In the genomic region with DNA sequence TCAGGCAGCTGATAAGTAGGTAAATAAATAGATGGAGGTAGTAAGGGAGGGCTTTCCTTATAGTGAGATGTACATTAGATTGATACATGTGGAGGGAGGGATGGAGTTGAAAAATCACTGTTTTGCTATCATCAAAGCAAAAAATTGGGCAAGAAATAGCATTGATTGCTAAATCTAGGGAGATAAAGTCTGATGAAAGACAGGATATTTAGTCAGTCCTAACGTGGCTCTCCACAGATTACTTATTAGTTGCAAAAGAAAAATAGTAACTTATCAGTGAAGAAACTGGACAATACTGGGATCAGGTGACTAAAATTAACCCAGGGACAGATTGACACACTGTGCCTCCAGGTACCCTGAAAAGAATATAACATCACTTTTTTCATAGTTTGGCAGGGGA, we compare ENCODE assay signal across 3 cellular contexts.
TF ChIP-seq lines count a peak whose summit lies in the region.

No MANE protein-coding gene starts in this region.

TF ChIP-seq in A549, 52 proteins besides CTCF, POLR2A, EP300 and RAD21:
- 0 out of 2 replicates have a peak, but pooled peaks have one; percentile 5 for TF ChIP-seq JUNB (IDR thresholded peaks at IDR 0.05)
- TF ChIP-seq, protein P1, sequence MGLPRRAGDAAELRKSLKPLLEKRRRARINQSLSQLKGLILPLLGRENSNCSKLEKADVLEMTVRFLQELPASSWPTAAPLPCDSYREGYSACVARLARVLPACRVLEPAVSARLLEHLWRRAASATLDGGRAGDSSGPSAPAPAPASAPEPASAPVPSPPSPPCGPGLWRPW (IDR thresholded peaks at IDR 0.05) = peak; percentile 95
- TF ChIP-seq, protein P2, sequence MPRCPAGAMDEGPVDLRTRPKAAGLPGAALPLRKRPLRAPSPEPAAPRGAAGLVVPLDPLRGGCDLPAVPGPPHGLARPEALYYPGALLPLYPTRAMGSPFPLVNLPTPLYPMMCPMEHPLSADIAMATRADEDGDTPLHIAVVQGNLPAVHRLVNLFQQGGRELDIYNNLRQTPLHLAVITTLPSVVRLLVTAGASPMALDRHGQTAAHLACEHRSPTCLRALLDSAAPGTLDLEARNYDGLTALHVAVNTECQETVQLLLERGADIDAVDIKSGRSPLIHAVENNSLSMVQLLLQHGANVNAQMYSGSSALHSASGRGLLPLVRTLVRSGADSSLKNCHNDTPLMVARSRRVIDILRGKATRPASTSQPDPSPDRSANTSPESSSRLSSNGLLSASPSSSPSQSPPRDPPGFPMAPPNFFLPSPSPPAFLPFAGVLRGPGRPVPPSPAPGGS (IDR thresholded peaks at IDR 0.05) = peak; percentile 36; the same call in 1 of the 3 replicates
- TF ChIP-seq, protein P3, sequence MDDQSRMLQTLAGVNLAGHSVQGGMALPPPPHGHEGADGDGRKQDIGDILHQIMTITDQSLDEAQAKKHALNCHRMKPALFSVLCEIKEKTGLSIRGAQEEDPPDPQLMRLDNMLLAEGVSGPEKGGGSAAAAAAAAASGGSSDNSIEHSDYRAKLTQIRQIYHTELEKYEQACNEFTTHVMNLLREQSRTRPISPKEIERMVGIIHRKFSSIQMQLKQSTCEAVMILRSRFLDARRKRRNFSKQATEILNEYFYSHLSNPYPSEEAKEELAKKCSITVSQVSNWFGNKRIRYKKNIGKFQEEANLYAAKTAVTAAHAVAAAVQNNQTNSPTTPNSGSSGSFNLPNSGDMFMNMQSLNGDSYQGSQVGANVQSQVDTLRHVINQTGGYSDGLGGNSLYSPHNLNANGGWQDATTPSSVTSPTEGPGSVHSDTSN (IDR thresholded peaks at IDR 0.05) = no peak
- peak; percentile 82 to 97 for TF ChIP-seq CEBPB (IDR thresholded peaks at IDR 0.05)
- TF ChIP-seq RARB (CRISPR knock-in tag; IDR thresholded peaks at IDR 0.05) = no peak

TF ChIP-seq in HCT116, 20 proteins besides CTCF, POLR2A, EP300 and RAD21:
- TF ChIP-seq, protein P4, sequence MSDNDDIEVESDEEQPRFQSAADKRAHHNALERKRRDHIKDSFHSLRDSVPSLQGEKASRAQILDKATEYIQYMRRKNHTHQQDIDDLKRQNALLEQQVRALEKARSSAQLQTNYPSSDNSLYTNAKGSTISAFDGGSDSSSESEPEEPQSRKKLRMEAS (IDR thresholded peaks at IDR 0.05) = no peak
- TF ChIP-seq ELF1 (IDR thresholded peaks at IDR 0.05; ENCODE audit: borderline replicate concordance, low read depth) = no peak
- TF ChIP-seq SP1 (IDR thresholded peaks at IDR 0.05; ENCODE audit: low read depth) = no peak
- no peak for TF ChIP-seq EGR1 (IDR thresholded peaks at IDR 0.05; ENCODE audit: low read depth)
- TF ChIP-seq POLR2AphosphoS5 (IDR thresholded peaks at IDR 0.05; ENCODE audit: low read depth, low read length) = no peak
- no peak for TF ChIP-seq SIN3A (IDR thresholded peaks at IDR 0.05; ENCODE audit: low read depth)
- TF ChIP-seq ZNF274 (IDR thresholded peaks at IDR 0.05; ENCODE audit: low read depth, low read length) = no peak
- no peak for TF ChIP-seq TCF7L2 (IDR thresholded peaks at IDR 0.05; ENCODE audit: borderline replicate concordance, extremely low read depth, insufficient read depth, insufficient read length)
- no peak for TF ChIP-seq EZH2 (IDR thresholded peaks at IDR 0.05)
- TF ChIP-seq, protein P5, sequence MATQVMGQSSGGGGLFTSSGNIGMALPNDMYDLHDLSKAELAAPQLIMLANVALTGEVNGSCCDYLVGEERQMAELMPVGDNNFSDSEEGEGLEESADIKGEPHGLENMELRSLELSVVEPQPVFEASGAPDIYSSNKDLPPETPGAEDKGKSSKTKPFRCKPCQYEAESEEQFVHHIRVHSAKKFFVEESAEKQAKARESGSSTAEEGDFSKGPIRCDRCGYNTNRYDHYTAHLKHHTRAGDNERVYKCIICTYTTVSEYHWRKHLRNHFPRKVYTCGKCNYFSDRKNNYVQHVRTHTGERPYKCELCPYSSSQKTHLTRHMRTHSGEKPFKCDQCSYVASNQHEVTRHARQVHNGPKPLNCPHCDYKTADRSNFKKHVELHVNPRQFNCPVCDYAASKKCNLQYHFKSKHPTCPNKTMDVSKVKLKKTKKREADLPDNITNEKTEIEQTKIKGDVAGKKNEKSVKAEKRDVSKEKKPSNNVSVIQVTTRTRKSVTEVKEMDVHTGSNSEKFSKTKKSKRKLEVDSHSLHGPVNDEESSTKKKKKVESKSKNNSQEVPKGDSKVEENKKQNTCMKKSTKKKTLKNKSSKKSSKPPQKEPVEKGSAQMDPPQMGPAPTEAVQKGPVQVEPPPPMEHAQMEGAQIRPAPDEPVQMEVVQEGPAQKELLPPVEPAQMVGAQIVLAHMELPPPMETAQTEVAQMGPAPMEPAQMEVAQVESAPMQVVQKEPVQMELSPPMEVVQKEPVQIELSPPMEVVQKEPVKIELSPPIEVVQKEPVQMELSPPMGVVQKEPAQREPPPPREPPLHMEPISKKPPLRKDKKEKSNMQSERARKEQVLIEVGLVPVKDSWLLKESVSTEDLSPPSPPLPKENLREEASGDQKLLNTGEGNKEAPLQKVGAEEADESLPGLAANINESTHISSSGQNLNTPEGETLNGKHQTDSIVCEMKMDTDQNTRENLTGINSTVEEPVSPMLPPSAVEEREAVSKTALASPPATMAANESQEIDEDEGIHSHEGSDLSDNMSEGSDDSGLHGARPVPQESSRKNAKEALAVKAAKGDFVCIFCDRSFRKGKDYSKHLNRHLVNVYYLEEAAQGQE (IDR thresholded peaks at IDR 0.05; ENCODE audit: low read depth) = no peak
- TF ChIP-seq, protein P6, sequence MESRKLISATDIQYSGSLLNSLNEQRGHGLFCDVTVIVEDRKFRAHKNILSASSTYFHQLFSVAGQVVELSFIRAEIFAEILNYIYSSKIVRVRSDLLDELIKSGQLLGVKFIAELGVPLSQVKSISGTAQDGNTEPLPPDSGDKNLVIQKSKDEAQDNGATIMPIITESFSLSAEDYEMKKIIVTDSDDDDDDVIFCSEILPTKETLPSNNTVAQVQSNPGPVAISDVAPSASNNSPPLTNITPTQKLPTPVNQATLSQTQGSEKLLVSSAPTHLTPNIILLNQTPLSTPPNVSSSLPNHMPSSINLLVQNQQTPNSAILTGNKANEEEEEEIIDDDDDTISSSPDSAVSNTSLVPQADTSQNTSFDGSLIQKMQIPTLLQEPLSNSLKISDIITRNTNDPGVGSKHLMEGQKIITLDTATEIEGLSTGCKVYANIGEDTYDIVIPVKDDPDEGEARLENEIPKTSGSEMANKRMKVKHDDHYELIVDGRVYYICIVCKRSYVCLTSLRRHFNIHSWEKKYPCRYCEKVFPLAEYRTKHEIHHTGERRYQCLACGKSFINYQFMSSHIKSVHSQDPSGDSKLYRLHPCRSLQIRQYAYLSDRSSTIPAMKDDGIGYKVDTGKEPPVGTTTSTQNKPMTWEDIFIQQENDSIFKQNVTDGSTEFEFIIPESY (IDR thresholded peaks at IDR 0.05; ENCODE audit: extremely low read depth, insufficient replicate concordance, low read length) = no peak
- no peak for TF ChIP-seq FOSL1 (IDR thresholded peaks at IDR 0.05; ENCODE audit: low read depth)
- TF ChIP-seq SRF (IDR thresholded peaks at IDR 0.05; ENCODE audit: low read depth) = no peak
- no peak for TF ChIP-seq ZFX (IDR thresholded peaks at IDR 0.05)
- TF ChIP-seq YY1 (IDR thresholded peaks at IDR 0.05; ENCODE audit: extremely low read depth, insufficient replicate concordance, low read depth, low read length) = no peak
- TF ChIP-seq CEBPB (IDR thresholded peaks at IDR 0.05; ENCODE audit: low read depth) = no peak; the same call in 1 of the 2 replicates
- no peak for TF ChIP-seq EZH2phosphoT487 (IDR thresholded peaks at IDR 0.05; ENCODE audit: borderline replicate concordance)
- TF ChIP-seq, protein P7, sequence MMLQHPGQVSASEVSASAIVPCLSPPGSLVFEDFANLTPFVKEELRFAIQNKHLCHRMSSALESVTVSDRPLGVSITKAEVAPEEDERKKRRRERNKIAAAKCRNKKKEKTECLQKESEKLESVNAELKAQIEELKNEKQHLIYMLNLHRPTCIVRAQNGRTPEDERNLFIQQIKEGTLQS (IDR thresholded peaks at IDR 0.05) = no peak
TF ChIP-seq in HCT116: peak in this region for 0.

TF ChIP-seq in K562, 482 proteins besides CTCF, POLR2A, EP300 and RAD21:
- TF ChIP-seq CEBPB (tag; IDR thresholded peaks at IDR 0.05) = peak; percentile 57
- TF ChIP-seq ATF1 (CRISPR knock-in tag; IDR thresholded peaks at IDR 0.05) = no peak
- TF ChIP-seq ATF1 (tag; IDR thresholded peaks at IDR 0.05) = no peak
- no peak for TF ChIP-seq NFRKB (IDR thresholded peaks at IDR 0.05; ENCODE audit: low read depth)
- TF ChIP-seq HDGF (IDR thresholded peaks at IDR 0.05) = no peak
- no peak for TF ChIP-seq CEBPG (CRISPR knock-in tag; IDR thresholded peaks at IDR 0.05)
- peak; percentile 52 to 64; a peak in 3 of 4 replicates for TF ChIP-seq CEBPG (tag; conservative IDR thresholded peaks at IDR 0.05 in 1 of 2, IDR thresholded peaks at IDR 0.05 in 1 of 2)
